ENCODE assay signal across 9 cellular contexts in genomic region chr5:65229841-65230240, GRCh38.
"Had no signal": no experiment of that assay in that cellular context is flagged by ENCODE, and none has a peak within 500 bp of the region (broad histone marks: within the 10 kb centered on the region; RNA-seq: fewer than 3 reads in every experiment).

No MANE protein-coding gene starts in this region.

- H3K4me2 ChIP-seq: GM23338 had no signal

- H3K4me1 Mint-ChIP-seq: GM23338 had no signal

- H3K27me3 Mint-ChIP-seq: IgD-negative memory B cell had no signal

- FAIRE-seq: H1, HepG2, HTR-8/SVneo had no signal

- H3K4me3 ChIP-seq: GM23338 had no signal

- H3K27ac Mint-ChIP-seq: GM23338 had no signal

- H2AFZ ChIP-seq: GM23338 had no signal

- H3K4me3 Mint-ChIP-seq: GM23338 had no signal

- DNase-seq: H7, HCEC 1CT, Kasumi-1, KG1 had no signal

- ATAC-seq: GM23338, HepG2 had no signal
